Comparison of ENCODE assay signal across 1 cellular context in the genomic region with DNA sequence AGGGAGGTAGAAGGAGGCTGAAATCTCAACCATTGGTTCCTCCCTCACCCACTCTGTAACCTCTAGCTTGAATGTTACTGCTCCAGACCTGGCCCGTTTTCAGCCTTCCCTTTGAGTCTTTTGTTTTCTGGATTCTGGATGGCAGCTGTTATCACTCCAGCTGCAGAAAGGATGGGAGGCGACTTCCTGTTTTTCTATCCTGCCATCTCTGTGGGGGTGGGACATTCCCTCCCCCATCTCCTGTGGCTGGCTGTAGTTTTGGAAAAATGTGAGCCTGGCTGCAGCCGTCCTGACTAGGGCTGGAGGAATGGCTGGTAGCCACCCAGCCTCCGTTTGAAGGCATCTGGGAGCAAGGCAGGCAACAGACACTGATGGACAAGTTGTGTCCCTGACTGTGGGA.
A peak's percentile ranks its signal among the peaks of the same experiment; 100 is the strongest.
TF ChIP-seq lines count a peak whose summit lies in the region.

No MANE protein-coding gene starts in this region.

TF ChIP-seq in K562, 482 proteins besides CTCF, POLR2A, EP300 and RAD21 (continued from another document and continues in another):
- TF ChIP-seq NRF1 (conservative IDR thresholded peaks at IDR 0.05 in 1 of 2, IDR thresholded peaks at IDR 0.05 in 1 of 2) (no peak), SPI1 (IDR thresholded peaks at IDR 0.05; ENCODE audit: borderline replicate concordance, low read depth, low read length) (peak; percentile 93), NFE2L1 (tag; IDR thresholded peaks at IDR 0.05; ENCODE audit: borderline replicate concordance, low read depth) (no peak), CSDE1 (IDR thresholded peaks at IDR 0.05) (no peak), C11orf30 (IDR thresholded peaks at IDR 0.05; ENCODE audit: low read depth) (no peak), ZNF57 (CRISPR knock-in tag; IDR thresholded peaks at IDR 0.05) (no peak), CREBBP (IDR thresholded peaks at IDR 0.05; ENCODE audit: low read depth, low read length) (no peak), ZKSCAN8 (CRISPR knock-in tag; IDR thresholded peaks at IDR 0.05) (no peak), ZNF668 (CRISPR knock-in tag; IDR thresholded peaks at IDR 0.05) (no peak), TRIM28 (IDR thresholded peaks at IDR 0.05) (no peak), MEIS2 (IDR thresholded peaks at IDR 0.05; ENCODE audit: partially characterized antibody) (no peak), RFX5 (IDR thresholded peaks at IDR 0.05; ENCODE audit: low read depth, low read length) (no peak), KDM1A (IDR thresholded peaks at IDR 0.05) (no peak), FOXA3 (CRISPR knock-in tag; conservative IDR thresholded peaks at IDR 0.05 in 1 of 2, IDR thresholded peaks at IDR 0.05 in 1 of 2) (no peak), RBFOX2 (IDR thresholded peaks at IDR 0.05; ENCODE audit: low read depth, low read length) (no peak), ETS2 (tag; IDR thresholded peaks at IDR 0.05; ENCODE audit: borderline replicate concordance, poor library complexity, severe bottlenecking) (no peak), MTA1 (IDR thresholded peaks at IDR 0.05; ENCODE audit: borderline replicate concordance) (no peak), SMC3 (conservative IDR thresholded peaks at IDR 0.05; ENCODE audit: insufficient read depth, low read depth, low read length) (no peak), BRCA1 (IDR thresholded peaks at IDR 0.05) (no peak), BRCA1 (CRISPR knock-in tag; IDR thresholded peaks at IDR 0.05) (no peak), FOXJ3 (CRISPR knock-in tag; IDR thresholded peaks at IDR 0.05) (no peak), CHD4 (IDR thresholded peaks at IDR 0.05; ENCODE audit: insufficient read depth, insufficient replicate concordance, low read depth, low read length, poor library complexity, severe bottlenecking) (no peak), MECOM (CRISPR knock-in tag; IDR thresholded peaks at IDR 0.05) (no peak), FOXK1 (CRISPR knock-in tag; IDR thresholded peaks at IDR 0.05; ENCODE audit: borderline replicate concordance) (no peak), KLF1 (tag; IDR thresholded peaks at IDR 0.05) (no peak), MEF2A (IDR thresholded peaks at IDR 0.05; ENCODE audit: control insufficient read depth, low read depth, low read length) (no peak), STAG1 (CRISPR knock-in tag; IDR thresholded peaks at IDR 0.05; ENCODE audit: borderline replicate concordance) (no peak), ZNF778 (CRISPR knock-in tag; IDR thresholded peaks at IDR 0.05) (no peak), PTBP1 (IDR thresholded peaks at IDR 0.05; ENCODE audit: low read depth, low read length) (no peak), RCOR1 (IDR thresholded peaks at IDR 0.05; ENCODE audit: borderline replicate concordance in 1 of 2, low read depth in 2 of 2, low read length in 2 of 2) (peak in 1 of 2 experiments; percentile 81; a peak in 1 of 4 replicates), CC2D1A (IDR thresholded peaks at IDR 0.05) (no peak), PHTF2 (CRISPR knock-in tag; IDR thresholded peaks at IDR 0.05) (no peak)
- TF ChIP-seq, protein P1, sequence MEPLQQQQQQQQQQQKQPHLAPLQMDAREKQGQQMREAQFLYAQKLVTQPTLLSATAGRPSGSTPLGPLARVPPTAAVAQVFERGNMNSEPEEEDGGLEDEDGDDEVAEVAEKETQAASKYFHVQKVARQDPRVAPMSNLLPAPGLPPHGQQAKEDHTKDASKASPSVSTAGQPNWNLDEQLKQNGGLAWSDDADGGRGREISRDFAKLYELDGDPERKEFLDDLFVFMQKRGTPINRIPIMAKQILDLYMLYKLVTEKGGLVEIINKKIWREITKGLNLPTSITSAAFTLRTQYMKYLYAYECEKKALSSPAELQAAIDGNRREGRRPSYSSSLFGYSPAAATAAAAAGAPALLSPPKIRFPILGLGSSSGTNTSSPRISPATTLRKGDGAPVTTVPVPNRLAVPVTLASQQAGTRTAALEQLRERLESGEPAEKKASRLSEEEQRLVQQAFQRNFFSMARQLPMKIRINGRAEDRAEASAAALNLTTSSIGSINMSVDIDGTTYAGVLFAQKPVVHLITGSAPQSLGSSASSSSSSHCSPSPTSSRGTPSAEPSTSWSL (CRISPR knock-in tag; IDR thresholded peaks at IDR 0.05; ENCODE audit: borderline replicate concordance), result 0 out of 2 replicates have a peak, but pooled peaks have one; percentile 40
- TF ChIP-seq, protein P2, sequence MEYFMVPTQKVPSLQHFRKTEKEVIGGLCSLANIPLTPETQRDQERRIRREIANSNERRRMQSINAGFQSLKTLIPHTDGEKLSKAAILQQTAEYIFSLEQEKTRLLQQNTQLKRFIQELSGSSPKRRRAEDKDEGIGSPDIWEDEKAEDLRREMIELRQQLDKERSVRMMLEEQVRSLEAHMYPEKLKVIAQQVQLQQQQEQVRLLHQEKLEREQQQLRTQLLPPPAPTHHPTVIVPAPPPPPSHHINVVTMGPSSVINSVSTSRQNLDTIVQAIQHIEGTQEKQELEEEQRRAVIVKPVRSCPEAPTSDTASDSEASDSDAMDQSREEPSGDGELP (CRISPR knock-in tag; IDR thresholded peaks at IDR 0.05; ENCODE audit: borderline replicate concordance), result peak; percentile 35; the same call in 1 of the 2 replicates
- TF ChIP-seq, protein P3, sequence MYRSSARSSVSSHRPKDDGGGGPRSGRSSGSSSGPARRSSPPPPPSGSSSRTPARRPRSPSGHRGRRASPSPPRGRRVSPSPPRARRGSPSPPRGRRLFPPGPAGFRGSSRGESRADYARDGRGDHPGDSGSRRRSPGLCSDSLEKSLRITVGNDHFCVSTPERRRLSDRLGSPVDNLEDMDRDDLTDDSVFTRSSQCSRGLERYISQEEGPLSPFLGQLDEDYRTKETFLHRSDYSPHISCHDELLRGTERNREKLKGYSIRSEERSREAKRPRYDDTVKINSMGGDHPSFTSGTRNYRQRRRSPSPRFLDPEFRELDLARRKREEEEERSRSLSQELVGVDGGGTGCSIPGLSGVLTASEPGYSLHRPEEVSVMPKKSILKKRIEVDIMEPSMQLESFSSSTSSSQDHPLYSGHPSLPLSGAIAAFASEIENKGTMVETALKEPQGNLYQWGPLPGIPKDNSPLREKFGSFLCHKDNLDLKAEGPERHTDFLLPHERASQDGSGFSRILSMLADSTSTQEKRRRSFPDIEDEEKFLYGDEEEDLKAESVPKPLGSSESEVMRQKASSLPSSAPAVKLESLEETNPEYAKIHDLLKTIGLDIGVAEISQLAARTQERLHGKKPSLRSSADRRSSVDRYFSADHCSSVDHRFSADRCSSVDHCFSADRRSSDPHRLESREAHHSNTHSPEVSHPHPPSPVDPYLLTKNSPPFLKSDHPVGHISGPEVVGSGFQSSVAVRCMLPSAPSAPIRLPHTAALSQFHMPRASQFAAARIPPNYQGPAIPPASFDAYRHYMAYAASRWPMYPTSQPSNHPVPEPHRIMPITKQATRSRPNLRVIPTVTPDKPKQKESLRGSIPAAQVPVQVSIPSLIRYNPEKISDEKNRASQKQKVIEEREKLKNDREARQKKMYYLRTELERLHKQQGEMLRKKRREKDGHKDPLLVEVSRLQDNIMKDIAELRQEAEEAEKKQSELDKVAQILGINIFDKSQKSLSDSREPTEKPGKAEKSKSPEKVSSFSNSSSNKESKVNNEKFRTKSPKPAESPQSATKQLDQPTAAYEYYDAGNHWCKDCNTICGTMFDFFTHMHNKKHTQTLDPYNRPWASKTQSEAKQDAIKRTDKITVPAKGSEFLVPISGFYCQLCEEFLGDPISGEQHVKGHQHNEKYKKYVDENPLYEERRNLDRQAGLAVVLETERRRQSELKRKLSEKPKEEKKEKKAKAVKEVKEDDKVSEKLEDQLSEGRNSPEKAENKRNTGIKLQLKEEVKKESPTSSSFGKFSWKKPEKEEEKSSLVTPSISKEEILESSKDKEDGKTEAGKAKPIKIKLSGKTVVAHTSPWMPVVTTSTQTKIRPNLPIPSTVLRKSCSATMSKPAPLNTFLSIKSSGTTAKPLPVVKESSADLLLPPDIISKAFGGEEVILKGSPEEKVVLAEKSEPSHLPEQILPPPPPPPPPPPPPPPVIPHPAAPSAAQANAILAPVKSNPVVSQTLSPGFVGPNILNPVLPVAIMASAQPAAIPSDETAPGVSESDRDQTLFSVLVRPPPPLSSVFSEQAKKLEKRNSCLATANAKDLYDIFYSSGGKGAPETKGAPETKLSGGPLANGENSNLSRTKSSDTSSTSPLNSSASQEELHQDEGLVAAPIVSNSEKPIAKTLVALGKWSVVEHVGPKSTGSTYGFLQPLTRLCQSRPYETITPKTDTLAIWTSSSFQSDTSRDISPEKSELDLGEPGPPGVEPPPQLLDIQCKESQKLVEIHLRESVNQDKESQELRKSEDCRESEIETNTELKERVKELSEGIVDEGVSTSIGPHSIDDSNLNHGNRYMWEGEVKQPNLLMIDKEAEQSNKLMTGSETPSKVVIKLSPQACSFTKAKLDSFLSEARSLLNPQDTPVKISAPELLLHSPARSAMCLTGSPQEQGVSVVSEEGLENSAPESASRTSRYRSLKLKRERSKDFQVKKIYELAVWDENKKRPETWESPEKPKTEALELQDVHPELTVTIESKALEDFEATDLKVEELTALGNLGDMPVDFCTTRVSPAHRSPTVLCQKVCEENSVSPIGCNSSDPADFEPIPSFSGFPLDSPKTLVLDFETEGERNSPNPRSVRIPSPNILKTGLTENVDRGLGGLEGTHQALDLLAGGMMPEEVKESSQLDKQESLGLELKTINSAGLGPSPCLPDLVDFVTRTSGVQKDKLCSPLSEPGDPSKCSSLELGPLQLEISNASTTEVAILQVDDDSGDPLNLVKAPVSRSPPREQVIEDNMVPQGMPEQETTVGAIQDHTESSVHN (IDR thresholded peaks at IDR 0.05; ENCODE audit: borderline replicate concordance in 1 of 2, low read depth in 1 of 2), result no peak
- TF ChIP-seq, protein P4, sequence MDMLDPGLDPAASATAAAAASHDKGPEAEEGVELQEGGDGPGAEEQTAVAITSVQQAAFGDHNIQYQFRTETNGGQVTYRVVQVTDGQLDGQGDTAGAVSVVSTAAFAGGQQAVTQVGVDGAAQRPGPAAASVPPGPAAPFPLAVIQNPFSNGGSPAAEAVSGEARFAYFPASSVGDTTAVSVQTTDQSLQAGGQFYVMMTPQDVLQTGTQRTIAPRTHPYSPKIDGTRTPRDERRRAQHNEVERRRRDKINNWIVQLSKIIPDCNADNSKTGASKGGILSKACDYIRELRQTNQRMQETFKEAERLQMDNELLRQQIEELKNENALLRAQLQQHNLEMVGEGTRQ (CRISPR knock-in tag; IDR thresholded peaks at IDR 0.05), result no peak
- TF ChIP-seq, protein P5, sequence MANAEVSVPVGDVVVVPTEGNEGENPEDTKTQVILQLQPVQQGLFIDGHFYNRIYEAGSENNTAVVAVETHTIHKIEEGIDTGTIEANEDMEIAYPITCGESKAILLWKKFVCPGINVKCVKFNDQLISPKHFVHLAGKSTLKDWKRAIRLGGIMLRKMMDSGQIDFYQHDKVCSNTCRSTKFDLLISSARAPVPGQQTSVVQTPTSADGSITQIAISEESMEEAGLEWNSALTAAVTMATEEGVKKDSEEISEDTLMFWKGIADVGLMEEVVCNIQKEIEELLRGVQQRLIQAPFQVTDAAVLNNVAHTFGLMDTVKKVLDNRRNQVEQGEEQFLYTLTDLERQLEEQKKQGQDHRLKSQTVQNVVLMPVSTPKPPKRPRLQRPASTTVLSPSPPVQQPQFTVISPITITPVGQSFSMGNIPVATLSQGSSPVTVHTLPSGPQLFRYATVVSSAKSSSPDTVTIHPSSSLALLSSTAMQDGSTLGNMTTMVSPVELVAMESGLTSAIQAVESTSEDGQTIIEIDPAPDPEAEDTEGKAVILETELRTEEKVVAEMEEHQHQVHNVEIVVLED (CRISPR knock-in tag; IDR thresholded peaks at IDR 0.05), result no peak
- TF ChIP-seq, protein P6, sequence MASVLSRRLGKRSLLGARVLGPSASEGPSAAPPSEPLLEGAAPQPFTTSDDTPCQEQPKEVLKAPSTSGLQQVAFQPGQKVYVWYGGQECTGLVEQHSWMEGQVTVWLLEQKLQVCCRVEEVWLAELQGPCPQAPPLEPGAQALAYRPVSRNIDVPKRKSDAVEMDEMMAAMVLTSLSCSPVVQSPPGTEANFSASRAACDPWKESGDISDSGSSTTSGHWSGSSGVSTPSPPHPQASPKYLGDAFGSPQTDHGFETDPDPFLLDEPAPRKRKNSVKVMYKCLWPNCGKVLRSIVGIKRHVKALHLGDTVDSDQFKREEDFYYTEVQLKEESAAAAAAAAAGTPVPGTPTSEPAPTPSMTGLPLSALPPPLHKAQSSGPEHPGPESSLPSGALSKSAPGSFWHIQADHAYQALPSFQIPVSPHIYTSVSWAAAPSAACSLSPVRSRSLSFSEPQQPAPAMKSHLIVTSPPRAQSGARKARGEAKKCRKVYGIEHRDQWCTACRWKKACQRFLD (CRISPR knock-in tag; IDR thresholded peaks at IDR 0.05), result no peak
- TF ChIP-seq, protein P7, sequence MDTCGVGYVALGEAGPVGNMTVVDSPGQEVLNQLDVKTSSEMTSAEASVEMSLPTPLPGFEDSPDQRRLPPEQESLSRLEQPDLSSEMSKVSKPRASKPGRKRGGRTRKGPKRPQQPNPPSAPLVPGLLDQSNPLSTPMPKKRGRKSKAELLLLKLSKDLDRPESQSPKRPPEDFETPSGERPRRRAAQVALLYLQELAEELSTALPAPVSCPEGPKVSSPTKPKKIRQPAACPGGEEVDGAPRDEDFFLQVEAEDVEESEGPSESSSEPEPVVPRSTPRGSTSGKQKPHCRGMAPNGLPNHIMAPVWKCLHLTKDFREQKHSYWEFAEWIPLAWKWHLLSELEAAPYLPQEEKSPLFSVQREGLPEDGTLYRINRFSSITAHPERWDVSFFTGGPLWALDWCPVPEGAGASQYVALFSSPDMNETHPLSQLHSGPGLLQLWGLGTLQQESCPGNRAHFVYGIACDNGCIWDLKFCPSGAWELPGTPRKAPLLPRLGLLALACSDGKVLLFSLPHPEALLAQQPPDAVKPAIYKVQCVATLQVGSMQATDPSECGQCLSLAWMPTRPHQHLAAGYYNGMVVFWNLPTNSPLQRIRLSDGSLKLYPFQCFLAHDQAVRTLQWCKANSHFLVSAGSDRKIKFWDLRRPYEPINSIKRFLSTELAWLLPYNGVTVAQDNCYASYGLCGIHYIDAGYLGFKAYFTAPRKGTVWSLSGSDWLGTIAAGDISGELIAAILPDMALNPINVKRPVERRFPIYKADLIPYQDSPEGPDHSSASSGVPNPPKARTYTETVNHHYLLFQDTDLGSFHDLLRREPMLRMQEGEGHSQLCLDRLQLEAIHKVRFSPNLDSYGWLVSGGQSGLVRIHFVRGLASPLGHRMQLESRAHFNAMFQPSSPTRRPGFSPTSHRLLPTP (IDR thresholded peaks at IDR 0.05; ENCODE audit: borderline replicate concordance, extremely low read depth, insufficient read length), result no peak
- TF ChIP-seq, protein P8, sequence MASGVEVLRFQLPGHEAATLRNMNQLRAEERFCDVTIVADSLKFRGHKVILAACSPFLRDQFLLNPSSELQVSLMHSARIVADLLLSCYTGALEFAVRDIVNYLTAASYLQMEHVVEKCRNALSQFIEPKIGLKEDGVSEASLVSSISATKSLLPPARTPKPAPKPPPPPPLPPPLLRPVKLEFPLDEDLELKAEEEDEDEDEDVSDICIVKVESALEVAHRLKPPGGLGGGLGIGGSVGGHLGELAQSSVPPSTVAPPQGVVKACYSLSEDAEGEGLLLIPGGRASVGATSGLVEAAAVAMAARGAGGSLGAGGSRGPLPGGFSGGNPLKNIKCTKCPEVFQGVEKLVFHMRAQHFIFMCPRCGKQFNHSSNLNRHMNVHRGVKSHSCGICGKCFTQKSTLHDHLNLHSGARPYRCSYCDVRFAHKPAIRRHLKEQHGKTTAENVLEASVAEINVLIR (CRISPR knock-in tag; IDR thresholded peaks at IDR 0.05), result no peak
- TF ChIP-seq, protein P9, sequence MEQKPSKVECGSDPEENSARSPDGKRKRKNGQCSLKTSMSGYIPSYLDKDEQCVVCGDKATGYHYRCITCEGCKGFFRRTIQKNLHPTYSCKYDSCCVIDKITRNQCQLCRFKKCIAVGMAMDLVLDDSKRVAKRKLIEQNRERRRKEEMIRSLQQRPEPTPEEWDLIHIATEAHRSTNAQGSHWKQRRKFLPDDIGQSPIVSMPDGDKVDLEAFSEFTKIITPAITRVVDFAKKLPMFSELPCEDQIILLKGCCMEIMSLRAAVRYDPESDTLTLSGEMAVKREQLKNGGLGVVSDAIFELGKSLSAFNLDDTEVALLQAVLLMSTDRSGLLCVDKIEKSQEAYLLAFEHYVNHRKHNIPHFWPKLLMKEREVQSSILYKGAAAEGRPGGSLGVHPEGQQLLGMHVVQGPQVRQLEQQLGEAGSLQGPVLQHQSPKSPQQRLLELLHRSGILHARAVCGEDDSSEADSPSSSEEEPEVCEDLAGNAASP (IDR thresholded peaks at IDR 0.05), result no peak
